ENCODE assay signal across 8 cellular contexts in genomic region chr1:40257688-40258444, GRCh38. TPM values are rescaled to one million over a fixed set of nuclear protein-coding genes. Genes with fewer than 3 reads are reported as not detected.
DNase-seq lines count a peak whose midpoint lies in the region; ATAC-seq and TF ChIP-seq lines count a peak whose summit lies in the region.

Gene ZMPSTE24, plus strand, starts transcription at chr1:40258236. Its CDS starts 36 bp downstream, at chr1:40258272.

- H3K4me1 Mint-ChIP-seq in effector memory CD8-positive, alpha-beta T cell (ENCODE audit: low read depth in 2 of 2): peaks cover 6 to 28% of the 10 kb centered on the region in 2 donors

- peaks cover 51% of the 10 kb centered on the region for H3K36me3 Mint-ChIP-seq in effector memory CD8-positive, alpha-beta T cell (ENCODE audit: insufficient read depth)

- H3K27ac Mint-ChIP-seq in effector memory CD8-positive, alpha-beta T cell: peak within 1 kb of the TSS; percentile 99 to 100

- peak; percentile 95 for ATAC-seq in effector memory CD8-positive, alpha-beta T cell (replicated peaks)

- no peaks in the 10 kb centered on the region for H3K9me3 Mint-ChIP-seq in effector memory CD8-positive, alpha-beta T cell

- DNase-seq in CMK (ENCODE audit: low read depth) (peak; percentile 97), GM20000 (ENCODE audit: low spot score) (peak; percentile 84), HT1080 (ENCODE audit: low read depth) (peak; percentile 97), NOMO-1 treated with DMSO at 0.1 percent for 48 hours (lab: John Stamatoyannopoulos, UW; ENCODE audit: unreplicated experiment) (peak; percentile 97), medulla oblongata (ENCODE audit: extremely low spot score) (peak; percentile 98)
- DNase-seq in activated CD8-positive, alpha-beta memory T cell treated with anti-CD3 and anti-CD28 coated beads for 4 hours (ENCODE audit: low read depth in 2 of 2): peak; percentile 94
- peak; percentile 93 to 95 (median 93) for DNase-seq in effector memory CD8-positive, alpha-beta T cell
- peak; percentile 92 for DNase-seq in stimulated activated CD8-positive, alpha-beta memory T cell treated with anti-CD3 and anti-CD28 coated beads, Interleukin-12 subunit alpha, Interleukin-12 subunit beta, amount 100 ng/mL, for 1 hour (ENCODE audit: low read depth)

- no peak for TF ChIP-seq CTCF in GM20000 (IDR thresholded peaks at IDR 0.05; ENCODE audit: extremely low read depth, missing control alignments)

- peak within 1 kb of the TSS; percentile 95 to 97 for H3K4me3 Mint-ChIP-seq in effector memory CD8-positive, alpha-beta T cell

- no peaks in the 10 kb centered on the region for H3K27me3 Mint-ChIP-seq in effector memory CD8-positive, alpha-beta T cell

RNA-seq across cellular contexts. Expression of gene ZMPSTE24, which starts in this region (rescaled TPM):
- 46.8 and 55.7 TPM in 2 replicates for total RNA-seq in HT1080 (2014; rRNA removed; shearing (Covaris generic))
- 32.7 and 41.0 TPM in 2 replicates for polyA plus RNA-seq in HT1080 (2015; cell fraction: cytosol; rRNA removed)
- 55.8 and 62.3 TPM in 2 replicates for polyA plus RNA-seq in HT1080 (2015; cell fraction: nucleus; rRNA removed)

Comparison
In these comparisons a context has a peak if more than half of its experiments do, and no peak if none do; other contexts are left out.
1. Peak in every context shown above with its lines: DNase-seq and ATAC-seq.